In the genomic region with DNA sequence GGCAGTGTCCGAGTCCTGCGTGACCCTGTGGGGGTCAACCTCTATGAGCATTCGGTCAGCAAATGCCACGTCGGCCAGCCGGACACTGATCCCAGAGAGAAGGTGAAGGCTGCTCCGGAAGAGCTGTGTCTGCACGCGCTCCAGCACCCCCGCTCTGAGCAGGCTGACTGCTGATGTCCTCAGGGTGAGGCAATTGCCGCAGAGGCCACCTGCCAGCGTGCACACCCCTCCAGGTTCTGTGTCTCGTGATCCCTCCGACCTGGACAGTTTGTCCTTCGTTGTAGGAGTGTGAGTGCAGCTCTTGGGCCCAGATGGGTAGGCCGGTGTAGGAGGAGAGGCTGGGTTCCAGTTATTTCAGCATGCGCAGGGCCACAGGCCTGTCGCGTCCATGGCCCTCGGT, we compare ENCODE assay signal across 9 cellular contexts. TPM values are rescaled to one million over a fixed set of nuclear protein-coding genes. Genes with fewer than 3 reads are reported as not detected.
"Had no signal": no experiment of that assay in that cellular context is flagged by ENCODE, and none has a peak within 500 bp of the region (broad histone marks: within the 10 kb centered on the region; RNA-seq: fewer than 3 reads in every experiment).

No MANE protein-coding gene starts in this region.

- H3K4me2 ChIP-seq: GM23338 had no signal

- H2AFZ ChIP-seq: GM23338 had no signal

- H3K4me3 Mint-ChIP-seq: GM23338, H9, HFFc6 had no signal

- H3K4me3 ChIP-seq: GM23338, K562 had no signal

- H3K9me3 Mint-ChIP-seq: GM23338, H9, HFFc6 had no signal

- H3K27ac Mint-ChIP-seq: GM23338, HFFc6 had no signal

- DNase-seq: H9, HCEC 1CT, HFFc6, KG1 had no signal

- ATAC-seq: GM23338, HepG2, K562 had no signal

- H3K27ac ChIP-seq: HL-60 had no signal

- H3K4me1 Mint-ChIP-seq: GM23338, H9 had no signal

RNA-seq across cellular contexts. Expression of gene P2RX1, which starts 55.3 kb away (rescaled TPM):
- total RNA-seq: H9, HT1080 had no signal
